ENCODE assay signal across 8 cellular contexts in the genomic region with DNA sequence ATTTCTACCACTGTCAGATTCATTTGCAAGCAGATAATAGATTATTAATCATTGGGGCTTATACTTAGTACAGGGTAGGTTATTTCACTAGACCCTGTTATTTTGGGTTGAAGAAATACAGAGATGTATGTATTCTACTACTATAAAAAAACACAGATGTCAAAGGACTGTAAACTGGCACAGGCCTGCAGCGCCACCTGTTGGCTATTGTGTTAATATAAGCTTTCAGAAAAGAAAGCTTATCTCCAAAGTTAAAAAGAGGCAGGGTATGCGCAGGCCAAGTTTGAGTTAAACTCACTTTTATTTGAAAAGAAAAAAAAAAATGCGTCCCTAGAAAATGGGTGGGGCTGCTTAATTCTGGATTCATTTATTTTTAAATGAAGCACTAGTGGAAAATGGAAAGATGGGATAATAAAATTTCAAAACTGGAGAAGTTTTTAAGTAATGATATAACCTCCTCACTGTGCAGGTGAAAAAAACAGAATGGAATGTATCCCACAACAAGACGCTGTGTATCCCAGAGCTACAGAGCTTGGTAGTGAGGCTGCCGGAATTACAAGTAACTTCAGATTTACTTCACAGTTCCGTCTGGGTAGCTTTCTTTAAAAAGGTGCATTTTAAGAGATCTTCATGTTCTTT.
A peak's percentile ranks its signal among the peaks of the same experiment; 100 is the strongest.
DNase-seq lines count a peak whose midpoint lies in the region; ATAC-seq lines count a peak whose summit lies in the region.

No MANE protein-coding gene starts in this region.

- ATAC-seq in GM21619 (IDR thresholded peaks at IDR 0.05; ENCODE audit: unreplicated experiment) = peak; percentile 81
- no peak for ATAC-seq in GM21576 (IDR thresholded peaks at IDR 0.05; ENCODE audit: unreplicated experiment)

- DNase-seq in CD1c-positive myeloid dendritic cell (ENCODE audit: extremely low spot score) (peak; percentile 75), NCI-H146 treated with DMSO at 0.1 percent for 48 hours (lab: John Stamatoyannopoulos, UW; ENCODE audit: unreplicated experiment) (peak; percentile 43), caudate nucleus (lab: John Stamatoyannopoulos, UW) (peak in 47 of 61 donors; percentile 0 to 72 (median 9)), kidney glomerular epithelial cell (lab: John Stamatoyannopoulos, UW) (peak; percentile 7)
- DNase-seq in activated CD4-positive, CD25-positive, alpha-beta regulatory T cell treated with anti-CD3 and anti-CD28 coated beads, Interleukin-2, amount 50 U/mL, for 16 hours (ENCODE audit: low read depth, low spot score) = peak; percentile 39
- DNase-seq in stimulated activated CD4-positive, alpha-beta T cell treated with anti-CD3 and anti-CD28 coated beads, Interleukin-2, amount 100 ng/mL, for 24 hours = peak; percentile 78 to 80

- no peak overlapping the region for H3K27ac ChIP-seq in caudate nucleus (ENCODE audit: low read depth, low read length)

Comparison
In these comparisons a context has a peak if more than half of its experiments do, and no peak if none do; other contexts are left out.
1. DNase-seq: peak in every context shown above with its lines; median percentile 79 in stimulated activated CD4-positive, alpha-beta T cell treated with anti-CD3 and anti-CD28 coated beads, Interleukin-2, amount 100 ng/mL, for 24 hours; 75 in CD1c-positive myeloid dendritic cell; 43 in NCI-H146 treated with DMSO at 0.1 percent for 48 hours; 39 in activated CD4-positive, CD25-positive, alpha-beta regulatory T cell treated with anti-CD3 and anti-CD28 coated beads, Interleukin-2, amount 50 U/mL, for 16 hours; 9 in caudate nucleus; 7 in kidney glomerular epithelial cell.